Comparison of ENCODE assay signal across 33 cellular contexts in the genomic region with DNA sequence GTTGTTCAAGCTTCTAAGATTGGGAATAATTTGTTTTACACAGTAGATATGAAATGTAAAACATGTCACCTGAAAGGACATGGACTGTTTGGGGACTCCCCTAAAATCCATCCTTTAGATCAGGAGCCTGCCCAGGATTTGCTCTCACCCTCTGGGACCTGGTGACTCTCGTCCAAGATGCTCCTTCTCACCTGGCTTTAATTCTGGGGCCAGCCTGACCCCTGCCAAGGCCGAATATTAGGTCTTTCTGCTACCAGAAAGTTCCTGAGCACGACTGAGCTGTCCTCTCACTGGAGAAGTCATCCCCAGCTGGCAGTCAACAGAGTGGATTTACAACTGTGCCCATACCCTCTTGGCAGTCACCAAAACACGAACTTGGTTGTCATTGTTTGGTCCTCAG.
"Had no signal": no experiment of that assay in that cellular context is flagged by ENCODE, and none has a peak within 500 bp of the region (broad histone marks: within the 10 kb centered on the region; RNA-seq: fewer than 3 reads in every experiment).

No MANE protein-coding gene starts in this region.

- DNase-seq: activated CD4-positive, alpha-beta T cell treated with anti-CD3 and anti-CD28 coated beads for 48 hours; activated CD4-positive, alpha-beta T cell treated with anti-CD3 and anti-CD28 coated beads, Interleukin-2, amount 50 U/mL, for 48 hours; activated CD8-positive, alpha-beta memory T cell treated with anti-CD3 and anti-CD28 coated beads for 24 hours; activated CD8-positive, alpha-beta memory T cell treated with anti-CD3 and anti-CD28 coated beads, Interleukin-2, amount 50 U/mL, for 4 hours; activated effector memory CD4-positive, alpha-beta T cell treated with Interleukin-2 at 50 U/mL for 16 hours; activated naive CD4-positive, alpha-beta T cell treated with Interleukin-2 at 50 U/mL for 16 hours; activated T-cell treated with anti-CD3 and anti-CD28 coated beads, Interleukin-2, amount 50 U/mL, for 1 hour; aorta; body of pancreas; dorsolateral prefrontal cortex; effector memory CD4-positive, alpha-beta T cell; gastrocnemius medialis; glutamatergic neuron; islet precursor cell; left cardiac atrium; left ventricle myocardium superior; naive B cell; nucleus accumbens; stimulated activated CD4-positive, alpha-beta T cell treated with anti-CD3 and anti-CD28 coated beads, Interleukin-2, amount 100 ng/mL, for 48 hours; SW 1271; T-helper 9 cell; WERI-Rb-1 had no signal

- H3K9ac ChIP-seq: parathyroid adenoma had no signal

- H3K27ac ChIP-seq: body of pancreas, coronary artery, dorsolateral prefrontal cortex, gastrocnemius medialis, parathyroid adenoma, right atrium auricular region, vagina, WERI-Rb-1 had no signal

- H3K27me3 Mint-ChIP-seq: activated naive CD8-positive, alpha-beta T cell; naive B cell; stimulated activated naive CD8-positive, alpha-beta T cell treated with anti-CD3 and anti-CD28 coated beads, Interleukin-15, Interleukin-2, amounts not matched to agents 100 ng/mL and 50 ng/mL, for 24 hours; type B pancreatic cell had no signal

- H3K9me3 ChIP-seq: body of pancreas, gastrocnemius medialis, right atrium auricular region, vagina had no signal

- H3K27ac Mint-ChIP-seq: activated naive CD8-positive, alpha-beta T cell; mesothelial cell of epicardium had no signal

- H3K4me1 ChIP-seq: parathyroid adenoma had no signal

- H3K9me3 Mint-ChIP-seq: mesothelial cell of epicardium; naive B cell; neural crest cell; stimulated activated naive CD8-positive, alpha-beta T cell treated with anti-CD3 and anti-CD28 coated beads, Interleukin-15, Interleukin-2, amounts not matched to agents 100 ng/mL and 50 ng/mL, for 24 hours; T-helper 1 cell treated with Interleukin-12 subunit alpha and Interleukin-12 subunit beta and Interleukin-4 antibody, amounts not matched to agents 30 μg/mL and 1 μg/mL, for 36 hours; type B pancreatic cell had no signal

- H3K4me3 Mint-ChIP-seq: activated naive CD8-positive, alpha-beta T cell; mesothelial cell of epicardium; neural crest cell; stimulated activated naive CD8-positive, alpha-beta T cell treated with anti-CD3 and anti-CD28 coated beads, Interleukin-15, Interleukin-2, amounts not matched to agents 100 ng/mL and 50 ng/mL, for 24 hours; T-helper 1 cell treated with Interleukin-12 subunit alpha and Interleukin-12 subunit beta and Interleukin-4 antibody, amounts not matched to agents 30 μg/mL and 1 μg/mL, for 36 hours; type B pancreatic cell had no signal

- H3K27me3 ChIP-seq: body of pancreas, dorsolateral prefrontal cortex, gastrocnemius medialis, right atrium auricular region, vagina had no signal

- H3K4me3 ChIP-seq: body of pancreas, coronary artery, dorsolateral prefrontal cortex, gastrocnemius medialis, right atrium auricular region, vagina had no signal

- H3K36me3 ChIP-seq: gastrocnemius medialis, right atrium auricular region, vagina, WERI-Rb-1 had no signal

- ATAC-seq: activated CD4-positive, CD25-positive, alpha-beta regulatory T cell treated with anti-CD3 and anti-CD28 coated beads, Interleukin-2, amount 50 U/mL, for 24 hours; body of pancreas; gastrocnemius medialis; left ventricle myocardium superior had no signal
